1 cellular context compared by ENCODE assay signal in genomic region chr16:67935096-67935401, GRCh38.
TF ChIP-seq lines count a peak whose summit lies in the region.

No MANE protein-coding gene starts in this region.

TF ChIP-seq in HepG2, 621 proteins besides CTCF, POLR2A, EP300 and RAD21 (continued from another document and continues in another):
- TF ChIP-seq ZBTB40 (IDR thresholded peaks at IDR 0.05) = no peak
- TF ChIP-seq ZBTB40 (CRISPR knock-in tag; IDR thresholded peaks at IDR 0.05) = peak; percentile 51; the same call in 1 of the 2 replicates
- no peak for TF ChIP-seq ZNF430 (CRISPR knock-in tag; IDR thresholded peaks at IDR 0.05)
- TF ChIP-seq RFXAP (CRISPR knock-in tag; IDR thresholded peaks at IDR 0.05; ENCODE audit: borderline replicate concordance) = no peak
- 0 out of 2 replicates have a peak, but pooled peaks have one; percentile 17 for TF ChIP-seq TGIF2 (CRISPR knock-in tag; IDR thresholded peaks at IDR 0.05)
- no peak for TF ChIP-seq ZBTB46 (CRISPR knock-in tag; IDR thresholded peaks at IDR 0.05; ENCODE audit: borderline replicate concordance)
- no peak for TF ChIP-seq DPF2 (CRISPR knock-in tag; IDR thresholded peaks at IDR 0.05; ENCODE audit: borderline replicate concordance, low read depth)
- TF ChIP-seq MAFK (conservative IDR thresholded peaks at IDR 0.05 in 1 of 2, IDR thresholded peaks at IDR 0.05 in 1 of 2; ENCODE audit: low read length in 2 of 2) = no peak
- peak; percentile 13; the same call in 1 of the 2 replicates for TF ChIP-seq SSRP1 (CRISPR knock-in tag; IDR thresholded peaks at IDR 0.05)
- no peak for TF ChIP-seq UBTF (CRISPR knock-in tag; IDR thresholded peaks at IDR 0.05)
- no peak for TF ChIP-seq GRHL1 (CRISPR knock-in tag; conservative IDR thresholded peaks at IDR 0.05)
- no peak for TF ChIP-seq ZNF142 (CRISPR knock-in tag; IDR thresholded peaks at IDR 0.05)
- TF ChIP-seq SMARCC2 (IDR thresholded peaks at IDR 0.05) = no peak
- TF ChIP-seq ERF (CRISPR knock-in tag; IDR thresholded peaks at IDR 0.05) = no peak
- no peak for TF ChIP-seq MBNL3 (CRISPR knock-in tag; conservative IDR thresholded peaks at IDR 0.05)
- no peak for TF ChIP-seq AHDC1 (CRISPR knock-in tag; IDR thresholded peaks at IDR 0.05; ENCODE audit: borderline replicate concordance)
- 0 out of 2 replicates have a peak, but pooled peaks have one; percentile 42 for TF ChIP-seq ARNT2 (CRISPR knock-in tag; IDR thresholded peaks at IDR 0.05; ENCODE audit: low read depth)
- no peak for TF ChIP-seq YY1 (IDR thresholded peaks at IDR 0.05; ENCODE audit: insufficient read depth, insufficient replicate concordance, low read depth, low read length)
- 0 out of 2 replicates have a peak, but pooled peaks have one; percentile 62 for TF ChIP-seq U2AF2 (IDR thresholded peaks at IDR 0.05; ENCODE audit: low read depth, low read length)
